In genomic region chr18:5518899-5519371, GRCh38 we compare ENCODE assay signal across 1 cellular context.
TF ChIP-seq lines count a peak whose summit lies in the region.

No MANE protein-coding gene starts in this region.

TF ChIP-seq in HepG2, 621 proteins besides CTCF, POLR2A, EP300 and RAD21 (continued from another document):
- TF ChIP-seq FOXP4 (CRISPR knock-in tag; IDR thresholded peaks at IDR 0.05) (no peak), ZNF614 (CRISPR knock-in tag; IDR thresholded peaks at IDR 0.05; ENCODE audit: borderline replicate concordance) (no peak), ZNF282 (IDR thresholded peaks at IDR 0.05; ENCODE audit: partially characterized antibody) (no peak), FOSL1 (CRISPR knock-in tag; IDR thresholded peaks at IDR 0.05; ENCODE audit: borderline replicate concordance) (no peak), ZNF281 (CRISPR knock-in tag; IDR thresholded peaks at IDR 0.05; ENCODE audit: borderline replicate concordance) (no peak), ZSCAN30 (CRISPR knock-in tag; IDR thresholded peaks at IDR 0.05) (no peak), RXRB (CRISPR knock-in tag; IDR thresholded peaks at IDR 0.05; ENCODE audit: borderline replicate concordance) (no peak), ZNF354B (CRISPR knock-in tag; IDR thresholded peaks at IDR 0.05) (no peak), FIP1L1 (IDR thresholded peaks at IDR 0.05; ENCODE audit: borderline replicate concordance, insufficient read depth, low read depth, low read length) (no peak)
- TF ChIP-seq, protein P1, sequence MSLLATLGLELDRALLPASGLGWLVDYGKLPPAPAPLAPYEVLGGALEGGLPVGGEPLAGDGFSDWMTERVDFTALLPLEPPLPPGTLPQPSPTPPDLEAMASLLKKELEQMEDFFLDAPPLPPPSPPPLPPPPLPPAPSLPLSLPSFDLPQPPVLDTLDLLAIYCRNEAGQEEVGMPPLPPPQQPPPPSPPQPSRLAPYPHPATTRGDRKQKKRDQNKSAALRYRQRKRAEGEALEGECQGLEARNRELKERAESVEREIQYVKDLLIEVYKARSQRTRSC (CRISPR knock-in tag; IDR thresholded peaks at IDR 0.05; ENCODE audit: low read depth) = no peak
